Comparison of ENCODE assay signal across 18 cellular contexts in the genomic region with DNA sequence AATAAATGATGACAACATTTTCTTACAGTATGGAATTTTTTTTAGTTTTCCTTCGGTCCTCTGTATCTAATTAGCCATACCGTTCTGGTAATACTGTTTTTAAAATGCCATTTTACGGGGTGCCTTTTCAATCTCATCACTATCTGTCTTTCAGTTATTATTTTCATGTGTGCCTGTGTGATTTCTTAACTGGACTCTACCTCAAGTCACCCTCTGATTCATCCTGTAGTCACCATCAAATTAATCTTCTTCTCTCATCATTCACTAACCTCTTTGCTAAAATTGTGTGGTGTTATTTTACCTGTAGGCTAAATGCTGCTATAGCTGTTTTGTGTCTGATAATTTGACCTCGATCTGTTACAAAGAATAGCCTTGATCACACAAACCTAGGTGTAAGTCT. TPM values are rescaled to one million over a fixed set of nuclear protein-coding genes. Genes with fewer than 3 reads are reported as not detected.
DNase-seq lines count a peak whose midpoint lies in the region; TF ChIP-seq lines count a peak whose summit lies in the region.
"Had no signal": no experiment of that assay in that cellular context is flagged by ENCODE, and none has a peak within 500 bp of the region (broad histone marks: within the 10 kb centered on the region; RNA-seq: fewer than 3 reads in every experiment).

No MANE protein-coding gene starts in this region.

- no peaks in the 10 kb centered on the region for H3K27me3 Mint-ChIP-seq in activated naive CD4-positive, alpha-beta T cell treated with anti-CD3 and anti-CD28 coated beads, Interleukin-2, amount 10 ng/mL, durations not matched to agents 7 days and 5 days

- TF ChIP-seq CTCF in fibroblast of mammary gland (conservative IDR thresholded peaks at IDR 0.05; ENCODE audit: control insufficient read depth, insufficient read depth, low read depth, low read length) (no peak), smooth muscle cell (IDR thresholded peaks at IDR 0.05; ENCODE audit: borderline replicate concordance, insufficient read depth, poor library complexity, severe bottlenecking) (no peak)

- no peak overlapping the region for H3K4me2 ChIP-seq in smooth muscle cell

- no peak for DNase-seq in activated naive CD4-positive, alpha-beta T cell treated with anti-CD3 and anti-CD28 coated beads, Interleukin-2, amount 10 ng/mL, durations not matched to agents 7 days and 5 days
- no peak for DNase-seq in activated naive CD4-positive, alpha-beta T cell (lab: John Stamatoyannopoulos, UW)
- DNase-seq in RKO (ENCODE audit: low spot score) (peak; percentile 56), fibroblast of mammary gland (ENCODE audit: low read depth) (peak; percentile 77), smooth muscle cell (lab: John Stamatoyannopoulos, UW; ENCODE audit: unreplicated experiment) (no peak), RPMI8226 (no peak), MG63 (no peak), NCI-H1417 treated with DMSO at 0.1 percent for 48 hours (lab: John Stamatoyannopoulos, UW) (no peak)
- DNase-seq: activated CD4-positive, alpha-beta T cell treated with anti-CD3 and anti-CD28 coated beads for 48 hours; activated gamma-delta T cell treated with Interleukin-2 at 50 U/mL for 16 hours; cortex of kidney; foreskin melanocyte; H9; NCI-H187; trophoblast cell had no signal

- no peak overlapping the region for H3K4me3 Mint-ChIP-seq in activated naive CD4-positive, alpha-beta T cell treated with anti-CD3 and anti-CD28 coated beads, Interleukin-2, amount 10 ng/mL, durations not matched to agents 7 days and 5 days
- H3K4me3 Mint-ChIP-seq: H9 had no signal

- peaks cover 7% of the 10 kb centered on the region for H3F3A ChIP-seq in smooth muscle cell (ENCODE audit: low read depth)

- H4K20me1 ChIP-seq in smooth muscle cell (ENCODE audit: low read depth) = no peaks in the 10 kb centered on the region

- peaks cover 16% of the 10 kb centered on the region for H3K36me3 ChIP-seq in smooth muscle cell (ENCODE audit: low read depth)
- peaks cover 46% of the 10 kb centered on the region for H3K36me3 ChIP-seq in MG63

- H2AFZ ChIP-seq in smooth muscle cell (ENCODE audit: low read depth) = no peak overlapping the region

- peaks cover 5% of the 10 kb centered on the region for H3K4me1 Mint-ChIP-seq in activated naive CD4-positive, alpha-beta T cell treated with anti-CD3 and anti-CD28 coated beads, Interleukin-2, amount 10 ng/mL, durations not matched to agents 7 days and 5 days
- H3K4me1 Mint-ChIP-seq: H9 had no signal

- H3K9me3 Mint-ChIP-seq in activated naive CD4-positive, alpha-beta T cell treated with anti-CD3 and anti-CD28 coated beads, Interleukin-2, amount 10 ng/mL, durations not matched to agents 7 days and 5 days = no peaks in the 10 kb centered on the region
- H3K9me3 Mint-ChIP-seq: H9 had no signal

- peaks cover 13% of the 10 kb centered on the region for H3K36me3 Mint-ChIP-seq in activated naive CD4-positive, alpha-beta T cell treated with anti-CD3 and anti-CD28 coated beads, Interleukin-2, amount 10 ng/mL, durations not matched to agents 7 days and 5 days

- H3K4me1 ChIP-seq in smooth muscle cell (ENCODE audit: low read depth) = peaks cover 5% of the 10 kb centered on the region

- H3K4me3 ChIP-seq in fibroblast of mammary gland (ENCODE audit: control insufficient read depth, low read depth, low read length) (no peak overlapping the region), smooth muscle cell (no peak overlapping the region), MG63 (no peak overlapping the region)

- H3K27ac Mint-ChIP-seq in activated naive CD4-positive, alpha-beta T cell treated with anti-CD3 and anti-CD28 coated beads, Interleukin-2, amount 10 ng/mL, durations not matched to agents 7 days and 5 days = peak overlapping the region; percentile 46

- 67% methylated on average over 4 of the region's 4 CpGs for WGBS in smooth muscle cell (ENCODE audit: low lambda C conversion rate)

- H3K9me3 ChIP-seq in smooth muscle cell (replicated peaks; ENCODE audit: low read depth) (no peaks in the 10 kb centered on the region), MG63 (no peaks in the 10 kb centered on the region)
- H3K9me3 ChIP-seq: neutrophil had no signal

- H3K9ac ChIP-seq in smooth muscle cell (ENCODE audit: low read depth) = peak overlapping the region; percentile 31

- H3K27ac ChIP-seq in smooth muscle cell (ENCODE audit: low read depth) = peak overlapping the region; percentile 92
- H3K27ac ChIP-seq: neutrophil had no signal

- H3K27me3 ChIP-seq in smooth muscle cell (ENCODE audit: low read depth) = no peaks in the 10 kb centered on the region
- no peaks in the 10 kb centered on the region for H3K27me3 ChIP-seq in MG63
- H3K27me3 ChIP-seq: neutrophil had no signal

- peaks cover 42% of the 10 kb centered on the region for H3K79me2 ChIP-seq in smooth muscle cell (ENCODE audit: low read depth)

- CTCF ChIA-PET in activated naive CD4-positive, alpha-beta T cell treated with anti-CD3 and anti-CD28 coated beads, Interleukin-2, amount 10 ng/mL, durations not matched to agents 7 days and 5 days (lab: Charles Lee) = interaction anchor here (0.8 to 4.7 kb wide), 6 partner anchors 11 to 278 kb away, joined by 3 to 52 read pairs (median 17); no protein-coding TSS in a partner anchor

RNA-seq across cellular contexts. Expression of gene CCT2, which starts 16.0 kb away (rescaled TPM):
- 236 and 280 TPM in 2 replicates for total RNA-seq in smooth muscle cell
- polyA plus RNA-seq in smooth muscle cell = 151 and 171 TPM in 2 replicates
- total RNA-seq in MG63 (2014; rRNA removed; shearing (Covaris generic); ENCODE audit: low replicate concordance) = 533 and 548 TPM in 2 replicates

RNA-seq across cellular contexts. Expression of gene LRRC10, which starts 41.5 kb away (rescaled TPM):
- total RNA-seq in smooth muscle cell = not detected in 2 replicates
- polyA plus RNA-seq in smooth muscle cell = not detected in 2 replicates
- total RNA-seq in MG63 (2014; rRNA removed; shearing (Covaris generic); ENCODE audit: low replicate concordance) = not detected in 2 replicates
- total RNA-seq: H9, kidney epithelial cell had no signal
- polyA plus RNA-seq: AG04450 had no signal

Comparison
In these comparisons a context has a peak if more than half of its experiments do, and no peak if none do; other contexts are left out.
1. DNase-seq: peak in RKO (single experiment) and fibroblast of mammary gland (single experiment); none in activated naive CD4-positive, alpha-beta T cell treated with anti-CD3 and anti-CD28 coated beads, Interleukin-2, amount 10 ng/mL, durations not matched to agents 7 days and 5 days (single experiment), activated naive CD4-positive, alpha-beta T cell (0 of 4), smooth muscle cell (single experiment), RPMI8226 (single experiment), MG63 (single experiment) and NCI-H1417 treated with DMSO at 0.1 percent for 48 hours (single experiment).